8 cellular contexts compared by ENCODE assay signal in the genomic region with DNA sequence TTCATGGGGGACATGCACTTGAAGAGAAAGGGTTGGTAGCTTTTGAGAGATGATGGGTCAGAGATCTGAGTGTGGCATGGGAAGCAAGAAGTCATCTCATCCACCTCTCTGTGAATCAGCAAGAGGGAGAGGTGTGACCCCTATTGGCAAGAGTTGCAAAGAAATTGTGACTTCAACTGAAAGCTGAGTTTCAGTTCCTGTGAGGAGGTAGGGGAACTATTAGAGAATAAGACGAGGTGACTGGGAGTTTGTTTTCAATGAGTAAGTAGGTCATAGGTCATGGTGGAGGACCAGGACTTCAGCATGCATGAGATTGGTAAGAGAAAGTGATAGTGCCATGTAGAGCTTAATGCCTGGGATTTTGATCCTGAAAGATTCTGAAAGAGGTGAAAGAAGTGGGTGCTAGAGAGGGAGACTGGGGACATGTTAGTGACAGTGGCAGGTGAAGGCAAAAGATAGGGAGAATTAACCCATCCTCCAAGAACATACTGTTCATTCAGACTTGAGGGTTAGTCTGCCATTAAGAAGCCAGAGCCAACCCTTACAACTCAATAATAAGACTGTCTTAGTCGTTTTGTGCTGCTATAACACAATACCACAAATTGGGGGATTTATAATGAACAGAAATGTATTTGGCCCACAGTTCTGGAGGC.
DNase-seq lines count a peak whose midpoint lies in the region; ATAC-seq, FAIRE-seq and TF ChIP-seq lines count a peak whose summit lies in the region.

No MANE protein-coding gene starts in this region.

- ATAC-seq in A549 (peak; percentile 82), pancreas (peak; percentile 25 to 88 (median 72))

- H3K4me3 ChIP-seq in A549 (no peak overlapping the region), GM12875 (ENCODE audit: low read depth, low read length) (no peak overlapping the region), HEK293 (ENCODE audit: low read depth, low read length) (no peak overlapping the region), MM.1S (ENCODE audit: low read length) (no peak overlapping the region), pancreas (no peak overlapping the region)

- peak; percentile 73 to 76 for TF ChIP-seq RAD21 in A549 (conservative IDR thresholded peaks at IDR 0.05 in 1 of 2, IDR thresholded peaks at IDR 0.05 in 1 of 2)

- H3K4me1 ChIP-seq in A549 (peaks cover 23% of the 10 kb centered on the region), HEK293 (ENCODE audit: control insufficient read depth, insufficient read depth, low read length) (peaks cover 5% of the 10 kb centered on the region; the same call in 1 of the 2 replicates), MM.1S (ENCODE audit: low read length) (peaks cover 13% of the 10 kb centered on the region), pancreas (peaks cover 0 to 12% (median under 1%) of the 10 kb centered on the region in 3 donors)

- H3F3A ChIP-seq in MM.1S (ENCODE audit: insufficient read depth, low read length) = 0 out of 2 replicates have a peak, but pooled peaks cover 4% of the 10 kb centered on the region

- no peaks in the 10 kb centered on the region for H3K79me2 ChIP-seq in MM.1S (ENCODE audit: low read length)

- H3K9ac ChIP-seq in MM.1S (ENCODE audit: low read length) = no peak overlapping the region

- H3K4me2 ChIP-seq in A549 (no peak overlapping the region), MM.1S (ENCODE audit: low read depth, low read length) (0 out of 2 replicates have a peak overlapping the region, but pooled peaks have one; percentile 4)

- H3K27me3 ChIP-seq in MM.1S (replicated peaks; ENCODE audit: insufficient read depth, low read length) (no peaks in the 10 kb centered on the region), pancreas (no peaks in the 10 kb centered on the region)

- H3K9me3 ChIP-seq in A549 (no peaks in the 10 kb centered on the region), HEK293 (ENCODE audit: control insufficient read depth, insufficient read depth, low read depth, low read length) (no peaks in the 10 kb centered on the region), MM.1S (replicated peaks; ENCODE audit: insufficient read depth, low read length) (no peaks in the 10 kb centered on the region), pancreas (no peaks in the 10 kb centered on the region)

- H3K36me3 ChIP-seq in HEK293 (ENCODE audit: control insufficient read depth in 2 of 2, insufficient read depth in 1 of 2, low read length in 2 of 2) (peaks cover 0 to 65% of the 10 kb centered on the region in 2 experiments; a peak in 1 of 3 replicates), MM.1S (replicated peaks; ENCODE audit: insufficient read depth, low read length) (no peaks in the 10 kb centered on the region), pancreas (no peaks in the 10 kb centered on the region)

- CTCF ChIA-PET in A549 (lab: Yijun Ruan, JAX) = interaction anchor here (0.6 to 3.7 kb wide), 14 partner anchors 10 to 180 kb away, joined by 3 to 16 read pairs (median 4); partner anchors contain the start of gene MET
- CTCF ChIA-PET in HEK293 (lab: Yijun Ruan, JAX) = interaction anchor here (0.8 to 2.0 kb wide), 6 partner anchors 14 to 608 kb away, joined by 3 to 30 read pairs (median 3); no protein-coding TSS in a partner anchor

- FAIRE-seq in A549 (lab: Jason Lieb, UNC) = no peak
- no peak for FAIRE-seq in pancreas (lab: Jason Lieb, UNC)

- WGBS in A549 (ENCODE audit: missing lambda C conversion rate) = 57% methylated on average over 2 of the region's 2 CpGs
- WGBS in pancreas, 2 donors = 40 to 58% methylated on average over 2 of the region's 2 CpGs

- no peak overlapping the region for H3K27ac ChIP-seq in A549
- no peak overlapping the region for H3K27ac ChIP-seq in HEK293 (ENCODE audit: extremely low read depth, low read depth, low read length)
- no peak overlapping the region for H3K27ac ChIP-seq in MM.1S (ENCODE audit: low read length)
- no peak overlapping the region for H3K27ac ChIP-seq in pancreas

- DNase-seq in A549 (ENCODE audit: low read depth in 1 of 2, low spot score in 1 of 2) (peak in 1 of 2 experiments; percentile 59), MM.1S (peak; percentile 92), dermis blood vessel endothelial cell (peak; percentile 79), pancreas (no peak), amygdala (lab: John Stamatoyannopoulos, UW) (no peak), HuH-7 (ENCODE audit: low spot score) (no peak)

- POLR2A ChIA-PET in A549 (lab: Yijun Ruan, JAX) = interaction anchor here (0.8 kb wide), 1 partner anchor 10 kb away, joined by 3 read pairs; no protein-coding TSS in a partner anchor
- POLR2A ChIA-PET in HEK293 (lab: Yijun Ruan, JAX) = no interaction called here

- TF ChIP-seq POLR2A in A549 (IDR thresholded peaks at IDR 0.05; ENCODE audit: low read length) = no peak

- H4K20me1 ChIP-seq in MM.1S (ENCODE audit: insufficient read depth, low read length) = no peaks in the 10 kb centered on the region

- TF ChIP-seq CTCF in A549 (IDR thresholded peaks at IDR 0.05) (peak; percentile 56), GM12875 (IDR thresholded peaks at IDR 0.05; ENCODE audit: borderline replicate concordance, insufficient read depth, low read depth, low read length) (peak; percentile 61; the same call in 1 of the 2 replicates), HEK293 (tag by site-specific recombination; IDR thresholded peaks at IDR 0.05) (peak; percentile 35; the same call in 1 of the 2 replicates), MM.1S (IDR thresholded peaks at IDR 0.05; ENCODE audit: low read length) (peak; percentile 93), pancreas (IDR thresholded peaks at IDR 0.05) (peak in 1 of 4 donors; percentile 21)

- TF ChIP-seq EP300 in A549 (IDR thresholded peaks at IDR 0.05) = no peak

- intact Hi-C loops in pancreas (cut with DNase I) = loop anchor here in 1 of 3 donors (5.0 kb wide), 1 partner anchor 115 kb away; the partner anchor contains the start of gene MET

- H2AFZ ChIP-seq in MM.1S (ENCODE audit: low read length) = peak overlapping the region; percentile 5; the same call in 1 of the 2 replicates

- no peaks in the 10 kb centered on the region for H3K9me2 ChIP-seq in MM.1S (replicated peaks; ENCODE audit: insufficient read depth, low read length)

TF ChIP-seq in A549, 52 proteins besides CTCF, POLR2A, EP300 and RAD21 (continues in another document):
- TF ChIP-seq RFX5 (IDR thresholded peaks at IDR 0.05) (no peak), SMC3 (IDR thresholded peaks at IDR 0.05) (peak; percentile 64), REST (IDR thresholded peaks at IDR 0.05) (no peak)
- TF ChIP-seq, protein P1, sequence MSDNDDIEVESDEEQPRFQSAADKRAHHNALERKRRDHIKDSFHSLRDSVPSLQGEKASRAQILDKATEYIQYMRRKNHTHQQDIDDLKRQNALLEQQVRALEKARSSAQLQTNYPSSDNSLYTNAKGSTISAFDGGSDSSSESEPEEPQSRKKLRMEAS (IDR thresholded peaks at IDR 0.05) = no peak

TF ChIP-seq in HEK293, 187 proteins besides CTCF, POLR2A, EP300 and RAD21:
- TF ChIP-seq ZNF530 (tag by site-specific recombination; IDR thresholded peaks at IDR 0.05; ENCODE audit: low read depth) = no peak
- TF ChIP-seq ZNF48 (tag by site-specific recombination; IDR thresholded peaks at IDR 0.05) = no peak
- no peak for TF ChIP-seq ZBTB1 (tag by site-specific recombination; IDR thresholded peaks at IDR 0.05)
- TF ChIP-seq ZNF654 (tag by site-specific recombination; IDR thresholded peaks at IDR 0.05; ENCODE audit: low read depth) = peak; percentile 68

Comparison
In these comparisons a context has a peak if more than half of its experiments do, and no peak if none do; other contexts are left out.
1. DNase-seq: peak in MM.1S (single experiment) and dermis blood vessel endothelial cell (single experiment); none in pancreas (0 of 6), amygdala (0 of 56) and HuH-7 (single experiment).
2. Of the 5 proteins assayed by ChIP-seq in both HEK293 and A549: peak only in HEK293: none; only in A549: none; in both: CTCF; in neither: 4.